In the genomic region with DNA sequence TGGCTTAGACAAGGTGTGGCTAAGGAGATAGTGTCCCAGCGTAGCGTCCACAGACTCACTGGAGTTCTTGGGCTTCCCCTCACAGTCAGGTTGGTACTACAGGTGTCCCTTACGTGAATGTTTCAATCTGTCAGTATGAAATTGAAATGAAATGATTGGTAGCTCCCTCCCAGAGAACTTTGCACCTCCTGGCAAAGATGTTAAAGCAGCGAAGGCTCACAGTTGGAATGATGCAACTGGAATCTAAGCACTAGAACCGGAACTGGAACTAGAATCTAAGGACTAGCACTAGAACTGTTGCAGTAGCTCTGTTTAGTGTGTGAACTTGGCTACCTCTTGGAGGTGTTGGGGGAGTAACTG, we compare ENCODE assay signal across 8 cellular contexts. TPM values are rescaled to one million over a fixed set of nuclear protein-coding genes. Genes with fewer than 3 reads are reported as not detected.
A peak's percentile ranks its signal among the peaks of the same experiment; 100 is the strongest.
DNase-seq lines count a peak whose midpoint lies in the region; ATAC-seq and TF ChIP-seq lines count a peak whose summit lies in the region.

No MANE protein-coding gene starts in this region.

- no peak for TF ChIP-seq CTCF in RWPE1 (conservative IDR thresholded peaks at IDR 0.05; ENCODE audit: low read depth)
- no peak for TF ChIP-seq CTCF in fibroblast of the aortic adventitia (IDR thresholded peaks at IDR 0.05; ENCODE audit: insufficient read depth, low read length)

- H3K27me3 ChIP-seq in skeletal muscle satellite cell (ENCODE audit: control insufficient read depth, insufficient read depth, low read length): no peaks in the 10 kb centered on the region

- POLR2A ChIA-PET in RWPE1 (lab: Yijun Ruan, JAX; ENCODE audit: low non-redundant PET): interaction anchor here (0.6 kb wide), 1 partner anchor 66 kb away, joined by 3 read pairs; no protein-coding TSS in a partner anchor

- no peaks in the 10 kb centered on the region for H3K36me3 ChIP-seq in skeletal muscle satellite cell (ENCODE audit: insufficient read depth, low read length)

- no peaks in the 10 kb centered on the region for H3K9me3 Mint-ChIP-seq in T-helper 2 cell treated with Interferon-gamma antibody and Interleukin-4, amounts not matched to agents 5 μg/mL and 100 μg/mL, for 36 hours

- ATAC-seq in esophagus mucosa: no peak
- ATAC-seq in HG03521 (IDR thresholded peaks at IDR 0.05; ENCODE audit: unreplicated experiment): no peak

- peak overlapping the region; percentile 81 for H3K27ac ChIP-seq in RWPE1

- peak overlapping the region; percentile 90 for H3K4me2 ChIP-seq in skeletal muscle satellite cell (ENCODE audit: low read length)

- peaks cover 7% of the 10 kb centered on the region for H3K36me3 Mint-ChIP-seq in T-helper 2 cell treated with Interferon-gamma antibody and Interleukin-4, amounts not matched to agents 5 μg/mL and 100 μg/mL, for 36 hours (ENCODE audit: low read depth)

- H3K4me3 Mint-ChIP-seq in T-helper 2 cell treated with Interferon-gamma antibody and Interleukin-4, amounts not matched to agents 5 μg/mL and 100 μg/mL, for 36 hours: peak overlapping the region; percentile 98

- H3K9ac ChIP-seq in skeletal muscle satellite cell (ENCODE audit: low read depth, low read length): peak overlapping the region; percentile 91

- H3K4me1 Mint-ChIP-seq in T-helper 2 cell treated with Interferon-gamma antibody and Interleukin-4, amounts not matched to agents 5 μg/mL and 100 μg/mL, for 36 hours (ENCODE audit: low read depth): peaks cover 40% of the 10 kb centered on the region

- no peak for DNase-seq in T-helper 2 cell treated with Interferon-gamma antibody and Interleukin-4, amounts not matched to agents 5 μg/mL and 100 μg/mL, for 36 hours (ENCODE audit: low spot score)
- DNase-seq in T-helper 2 cell (no peak), RWPE1 (ENCODE audit: low spot score) (peak; percentile 20), fibroblast of the aortic adventitia (ENCODE audit: low read depth) (peak; percentile 65), D341Med (ENCODE audit: low spot score) (no peak)

- H3K4me1 ChIP-seq in skeletal muscle satellite cell (ENCODE audit: control insufficient read depth, insufficient read depth, low read length): peaks cover 34% of the 10 kb centered on the region

- CTCF ChIA-PET in RWPE1 (lab: Yijun Ruan, JAX): interaction anchor here (1.0 kb wide), 1 partner anchor 47 kb away, joined by 3 read pairs; no protein-coding TSS in a partner anchor

- H3K27me3 Mint-ChIP-seq in T-helper 2 cell treated with Interferon-gamma antibody and Interleukin-4, amounts not matched to agents 5 μg/mL and 100 μg/mL, for 36 hours (ENCODE audit: low read depth): no peaks in the 10 kb centered on the region

- no peaks in the 10 kb centered on the region for H3K9me3 ChIP-seq in skeletal muscle satellite cell (replicated peaks; ENCODE audit: low read length)

- H3K4me3 ChIP-seq in fibroblast of the aortic adventitia (ENCODE audit: low read depth, low read length): peak overlapping the region; percentile 93
- peak overlapping the region; percentile 91 for H3K4me3 ChIP-seq in skeletal muscle satellite cell (ENCODE audit: low read length)

- H3K27ac Mint-ChIP-seq in T-helper 2 cell treated with Interferon-gamma antibody and Interleukin-4, amounts not matched to agents 5 μg/mL and 100 μg/mL, for 36 hours: peak overlapping the region; percentile 82

RNA-seq across cellular contexts. Expression of a gene that starts 1.1 kb away (rescaled TPM):
- total RNA-seq in fibroblast of the aortic adventitia (ENCODE audit: low replicate concordance) (15.2 and 32.9 TPM in 2 replicates), esophagus mucosa (22.2 TPM)
- total RNA-seq in skeletal muscle satellite cell (2012; rRNA removed): 25.6 and 25.8 TPM in 2 replicates

RNA-seq across cellular contexts. Expression of a gene that starts 1.4 kb away (rescaled TPM):
- total RNA-seq in fibroblast of the aortic adventitia (ENCODE audit: low replicate concordance) (10.5 and 27.7 TPM in 2 replicates), esophagus mucosa (18.8 TPM)
- 21.0 and 24.0 TPM in 2 replicates for total RNA-seq in skeletal muscle satellite cell (2012; rRNA removed)

RNA-seq across cellular contexts. Expression of a gene that starts 52.9 kb away (rescaled TPM):
- total RNA-seq in fibroblast of the aortic adventitia (ENCODE audit: low replicate concordance) (57.1 and 124 TPM in 2 replicates), esophagus mucosa (15.3 TPM)
- 42.8 and 49.4 TPM in 2 replicates for total RNA-seq in skeletal muscle satellite cell (2012; rRNA removed)

RNA-seq across cellular contexts. Expression of a gene that starts 53.0 kb away (rescaled TPM):
- total RNA-seq in fibroblast of the aortic adventitia (ENCODE audit: low replicate concordance) (24.0 and 25.9 TPM in 2 replicates), esophagus mucosa (15.6 TPM)
- 38.8 and 40.4 TPM in 2 replicates for total RNA-seq in skeletal muscle satellite cell (2012; rRNA removed)

Comparison
In these comparisons a context has a peak if more than half of its experiments do, and no peak if none do; other contexts are left out.
1. DNase-seq: peak in RWPE1 (single experiment) and fibroblast of the aortic adventitia (single experiment); none in T-helper 2 cell treated with Interferon-gamma antibody and Interleukin-4, amounts not matched to agents 5 μg/mL and 100 μg/mL, for 36 hours (single experiment), T-helper 2 cell (0 of 5) and D341Med (single experiment).